In genomic region chr19:1860821-1861598, GRCh38 we compare ENCODE assay signal across 8 cellular contexts. TPM values are rescaled to one million over a fixed set of nuclear protein-coding genes. Genes with fewer than 3 reads are reported as not detected.
DNase-seq lines count a peak whose midpoint lies in the region; ATAC-seq, FAIRE-seq and TF ChIP-seq lines count a peak whose summit lies in the region.

No MANE protein-coding gene starts in this region.

- peaks cover 40 to 65% (median 61%) of the 10 kb centered on the region in 10 experiments for H3K4me1 ChIP-seq in BLaER1 treated with 17β-estradiol and CSF1 and Interleukin-3, amounts not matched to agents 10 nM and 100 nM
- peaks cover 7% of the 10 kb centered on the region for H3K4me1 ChIP-seq in KMS-11 (ENCODE audit: low read depth, poor library complexity, severe bottlenecking)
- H3K4me1 ChIP-seq in naive thymus-derived CD4-positive, alpha-beta T cell (ENCODE audit: control insufficient read depth in 2 of 2, insufficient read depth in 2 of 2, low read length in 2 of 2) = peaks cover 19 to 52% of the 10 kb centered on the region in 2 donors

- H3K4me1 Mint-ChIP-seq in central memory CD8-positive, alpha-beta T cell = peaks cover 37% of the 10 kb centered on the region
- peaks cover 6 to 46% (median 38%) of the 10 kb centered on the region in 7 donors for H3K4me1 Mint-ChIP-seq in naive thymus-derived CD4-positive, alpha-beta T cell

- no peak for ATAC-seq in central memory CD8-positive, alpha-beta T cell (replicated peaks; ENCODE audit: extremely low read depth, poor library complexity, severe bottlenecking)
- no peak for ATAC-seq in naive thymus-derived CD4-positive, alpha-beta T cell

- no peaks in the 10 kb centered on the region for H3K27me3 Mint-ChIP-seq in central memory CD8-positive, alpha-beta T cell
- H3K27me3 Mint-ChIP-seq in naive thymus-derived CD4-positive, alpha-beta T cell = no peaks in the 10 kb centered on the region

- H3K9me3 Mint-ChIP-seq in central memory CD8-positive, alpha-beta T cell = no peaks in the 10 kb centered on the region
- peaks cover 0 to 2% (median 0%) of the 10 kb centered on the region in 11 donors for H3K9me3 Mint-ChIP-seq in naive thymus-derived CD4-positive, alpha-beta T cell

- peak overlapping the region; percentile 97 for H3K4me3 Mint-ChIP-seq in central memory CD8-positive, alpha-beta T cell
- H3K4me3 Mint-ChIP-seq in naive thymus-derived CD4-positive, alpha-beta T cell = peak overlapping the region; percentile 89 to 100 (median 93)

- H3K36me3 ChIP-seq in BLaER1 treated with 17β-estradiol and CSF1 and Interleukin-3, amounts not matched to agents 10 nM and 100 nM = no peaks in the 10 kb centered on the region
- no peaks in the 10 kb centered on the region for H3K36me3 ChIP-seq in KMS-11 (ENCODE audit: insufficient read depth)
- H3K36me3 ChIP-seq in naive thymus-derived CD4-positive, alpha-beta T cell (ENCODE audit: control insufficient read depth in 2 of 3, insufficient read depth in 3 of 3, low read length in 3 of 3) = peaks cover 0 to 3% (median 0%) of the 10 kb centered on the region in 3 experiments

- peak overlapping the region; percentile 98 to 100 (median 99) for H3K4me2 ChIP-seq in BLaER1 treated with 17β-estradiol and CSF1 and Interleukin-3, amounts not matched to agents 10 nM and 100 nM
- H3K4me2 ChIP-seq in KMS-11 = peak overlapping the region; percentile 64

- no peaks in the 10 kb centered on the region for H3K27me3 ChIP-seq in BLaER1 treated with 17β-estradiol and CSF1 and Interleukin-3, amounts not matched to agents 10 nM and 100 nM
- H3K27me3 ChIP-seq in KMS-11 (ENCODE audit: insufficient read depth, low read depth) = no peaks in the 10 kb centered on the region
- H3K27me3 ChIP-seq in naive thymus-derived CD4-positive, alpha-beta T cell (ENCODE audit: control insufficient read depth in 2 of 2, insufficient read depth in 2 of 2, low read length in 2 of 2) = no peaks in the 10 kb centered on the region

- CTCF ChIA-PET in naive thymus-derived CD4-positive, alpha-beta T cell (lab: Charles Lee) = no interaction called here

- POLR2A ChIA-PET in naive thymus-derived CD4-positive, alpha-beta T cell (lab: Charles Lee) = interaction anchor here (1.1 to 1.6 kb wide), 3 partner anchors 9 to 81 kb away, joined by 3 to 5 read pairs (median 4); partner anchors contain the start of gene ABHD17A

- peak overlapping the region; percentile 79 to 100 (median 95) for H3K4me3 ChIP-seq in BLaER1 treated with 17β-estradiol and CSF1 and Interleukin-3, amounts not matched to agents 10 nM and 100 nM
- no peak overlapping the region for H3K4me3 ChIP-seq in KMS-11 (IDR thresholded peaks at IDR 0.05; ENCODE audit: insufficient read depth, low read depth, low read length)
- H3K4me3 ChIP-seq in naive thymus-derived CD4-positive, alpha-beta T cell (ENCODE audit: low read length) = no peak overlapping the region

- peak overlapping the region; percentile 88 to 98 (median 95) for H3K9ac ChIP-seq in BLaER1 treated with 17β-estradiol and CSF1 and Interleukin-3, amounts not matched to agents 10 nM and 100 nM
- no peak overlapping the region; the same call in 1 of the 2 replicates for H3K9ac ChIP-seq in KMS-11

- no peak overlapping the region for H2AFZ ChIP-seq in KMS-11 (ENCODE audit: low read depth)

- DNase-seq in central memory CD8-positive, alpha-beta T cell (ENCODE audit: low spot score in 2 of 2) = no peak
- DNase-seq in naive thymus-derived CD4-positive, alpha-beta T cell = peak in 1 of 9 donors; percentile 33
- DNase-seq in putamen (ENCODE audit: low spot score) (no peak), GOT3 (lab: John Stamatoyannopoulos, UW) (no peak), SHP77 (lab: John Stamatoyannopoulos, UW) (no peak), H54 (ENCODE audit: insufficient read length, low spot score) (no peak)

- no peaks in the 10 kb centered on the region for H3K9me3 ChIP-seq in BLaER1 treated with 17β-estradiol and CSF1 and Interleukin-3, amounts not matched to agents 10 nM and 100 nM (replicated peaks in 1 of 11)
- H3K9me3 ChIP-seq in naive thymus-derived CD4-positive, alpha-beta T cell (ENCODE audit: control insufficient read depth in 2 of 3, low read length in 3 of 3) = no peaks in the 10 kb centered on the region

- no peak for FAIRE-seq in H54 (lab: Jason Lieb, UNC)

- no peak for TF ChIP-seq CTCF in KMS-11 (conservative IDR thresholded peaks at IDR 0.05; ENCODE audit: low read depth, low read length)

- peaks cover 53% of the 10 kb centered on the region for H3K79me2 ChIP-seq in KMS-11 (ENCODE audit: insufficient read depth, low read depth)

- TF ChIP-seq POLR2A in H54 (IDR thresholded peaks at IDR 0.05; ENCODE audit: low read depth, low read length) = no peak

- H3K36me3 Mint-ChIP-seq in central memory CD8-positive, alpha-beta T cell (ENCODE audit: insufficient read depth) = peaks cover 22% of the 10 kb centered on the region
- no peaks in the 10 kb centered on the region for H3K36me3 Mint-ChIP-seq in naive thymus-derived CD4-positive, alpha-beta T cell

- intact Hi-C loops in naive thymus-derived CD4-positive, alpha-beta T cell (cut with micrococcal nuclease) = loop anchor here (5.0 kb wide), 4 partner anchors 191 to 926 kb away; partner anchors contain the start of genes AP3D1 (in 1 of the 2), MKNK2 (in 1 of the 2) and THOP1 (in 1 of the 2)

- peaks cover 46 to 70% (median 51%) of the 10 kb centered on the region in 11 experiments for H4K20me1 ChIP-seq in BLaER1 treated with 17β-estradiol and CSF1 and Interleukin-3, amounts not matched to agents 10 nM and 100 nM
- H4K20me1 ChIP-seq in KMS-11 (ENCODE audit: insufficient read depth) = no peaks in the 10 kb centered on the region

- peak overlapping the region; percentile 95 for H3K27ac Mint-ChIP-seq in central memory CD8-positive, alpha-beta T cell (ENCODE audit: low read depth)
- H3K27ac Mint-ChIP-seq in naive thymus-derived CD4-positive, alpha-beta T cell = peak overlapping the region; percentile 52 to 98 (median 95)

- peak overlapping the region; percentile 21 to 100 (median 94); a peak in 21 of 22 replicates for H3K27ac ChIP-seq in BLaER1 treated with 17β-estradiol and CSF1 and Interleukin-3, amounts not matched to agents 10 nM and 100 nM
- H3K27ac ChIP-seq in KMS-11 = no peak overlapping the region
- H3K27ac ChIP-seq in naive thymus-derived CD4-positive, alpha-beta T cell (ENCODE audit: low read depth, low read length) = peak overlapping the region; percentile 93

RNA-seq across cellular contexts. Expression of gene KLF16, which starts 2.4 kb away (rescaled TPM):
- 10 to 100 TPM; 20.5 to 65.2 (median 21.1) TPM for total RNA-seq in naive thymus-derived CD4-positive, alpha-beta T cell
- under 1 TPM; 0.41 to 0.47 TPM for polyA plus RNA-seq in naive thymus-derived CD4-positive, alpha-beta T cell

RNA-seq across cellular contexts. Expression of gene REXO1, which starts 12.7 kb away (rescaled TPM):
- total RNA-seq in naive thymus-derived CD4-positive, alpha-beta T cell = 10 to 100 TPM; 52.7 to 92.6 (median 73.1) TPM
- polyA plus RNA-seq in naive thymus-derived CD4-positive, alpha-beta T cell = 1 to 10 TPM; 5.4 to 9.6 TPM

RNA-seq across cellular contexts. Expression of gene ABHD17A, which starts 24.3 kb away (rescaled TPM):
- total RNA-seq in naive thymus-derived CD4-positive, alpha-beta T cell = 100 to 1,000 TPM in 4 of 5 experiments, 10 to 100 TPM in 1; 92.9 to 175 (median 127) TPM
- polyA plus RNA-seq in naive thymus-derived CD4-positive, alpha-beta T cell = 100 to 1,000 TPM; 135 to 140 TPM

RNA-seq across cellular contexts. Expression of gene ADAT3, which starts 44.2 kb away (rescaled TPM):
- 10 to 100 TPM in 2 of 5 experiments, 1 to 10 TPM in 3; 3.5 to 13.5 (median 6.1) TPM for total RNA-seq in naive thymus-derived CD4-positive, alpha-beta T cell
- polyA plus RNA-seq in naive thymus-derived CD4-positive, alpha-beta T cell = 1 to 10 TPM; 2.2 to 5.9 TPM

RNA-seq across cellular contexts. Expression of gene SCAMP4, which starts 44.2 kb away (rescaled TPM):
- 10 to 100 TPM; 17.6 to 35.5 (median 23.0) TPM for total RNA-seq in naive thymus-derived CD4-positive, alpha-beta T cell
- 10 to 100 TPM; 11.8 to 12.8 TPM for polyA plus RNA-seq in naive thymus-derived CD4-positive, alpha-beta T cell

Comparison
In these comparisons a context has a peak if more than half of its experiments do, and no peak if none do; other contexts are left out.
1. H3K4me3 ChIP-seq: peak in BLaER1 treated with 17β-estradiol and CSF1 and Interleukin-3, amounts not matched to agents 10 nM and 100 nM (10 of 10); none in KMS-11 (single experiment) and naive thymus-derived CD4-positive, alpha-beta T cell (single experiment).